17 cellular contexts compared by ENCODE assay signal in genomic region chr1:20587639-20588017, GRCh38. TPM values are rescaled to one million over a fixed set of nuclear protein-coding genes. Genes with fewer than 3 reads are reported as not detected.
DNase-seq lines count a peak whose midpoint lies in the region; ATAC-seq, FAIRE-seq and TF ChIP-seq lines count a peak whose summit lies in the region.
"Had no signal": no experiment of that assay in that cellular context is flagged by ENCODE, and none has a peak within 500 bp of the region (broad histone marks: within the 10 kb centered on the region; RNA-seq: fewer than 3 reads in every experiment).

No MANE protein-coding gene starts in this region.

- no peak overlapping the region for H3K27ac Mint-ChIP-seq in T-helper 2 cell treated with Interferon-gamma antibody and Interleukin-4, amounts not matched to agents 5 μg/mL and 100 μg/mL, for 36 hours

- no peaks in the 10 kb centered on the region for H3K27me3 ChIP-seq in bronchial epithelial cell (ENCODE audit: control insufficient read depth, insufficient read depth, low read length)
- H3K27me3 ChIP-seq: cardiac muscle cell had no signal

- H3K36me3 Mint-ChIP-seq in T-helper 2 cell treated with Interferon-gamma antibody and Interleukin-4, amounts not matched to agents 5 μg/mL and 100 μg/mL, for 36 hours (ENCODE audit: low read depth): no peaks in the 10 kb centered on the region

- H3K4me3 ChIP-seq in bronchial epithelial cell (ENCODE audit: low read depth, low read length): no peak overlapping the region
- H3K4me3 ChIP-seq: cardiac muscle cell, pancreas, upper lobe of left lung had no signal

- peaks cover 7% of the 10 kb centered on the region for H3K4me1 Mint-ChIP-seq in T-helper 2 cell treated with Interferon-gamma antibody and Interleukin-4, amounts not matched to agents 5 μg/mL and 100 μg/mL, for 36 hours (ENCODE audit: low read depth)

- peak; percentile 42 for FAIRE-seq in HTR-8/SVneo (lab: Jason Lieb, UNC)
- peak; percentile 43 for FAIRE-seq in bronchial epithelial cell (lab: Jason Lieb, UNC)
- FAIRE-seq: endothelial cell of umbilical vein, pancreas had no signal

- H3K36me3 ChIP-seq in bronchial epithelial cell (ENCODE audit: control insufficient read depth, insufficient read depth, low read length): no peaks in the 10 kb centered on the region
- H3K36me3 ChIP-seq: cardiac muscle cell, pancreas, upper lobe of left lung had no signal

- peaks cover 47% of the 10 kb centered on the region for H3K27me3 Mint-ChIP-seq in T-helper 2 cell treated with Interferon-gamma antibody and Interleukin-4, amounts not matched to agents 5 μg/mL and 100 μg/mL, for 36 hours (ENCODE audit: low read depth)

- ATAC-seq in left ventricle myocardium superior: peak; percentile 62

- H3K4me3 Mint-ChIP-seq in T-helper 2 cell treated with Interferon-gamma antibody and Interleukin-4, amounts not matched to agents 5 μg/mL and 100 μg/mL, for 36 hours: no peak overlapping the region

- DNase-seq in A172 (ENCODE audit: low spot score) (peak; percentile 63), HTR-8/SVneo (ENCODE audit: insufficient read length, low spot score) (no peak), bronchial epithelial cell (ENCODE audit: low read depth) (peak; percentile 41), left ventricle myocardium superior (no peak), NCI-H1694 treated with DMSO at 0.1 percent for 48 hours (lab: John Stamatoyannopoulos, UW) (no peak), islet precursor cell (no peak), medulla oblongata (ENCODE audit: extremely low spot score) (no peak)
- DNase-seq in T-helper 2 cell treated with Interferon-gamma antibody and Interleukin-4, amounts not matched to agents 5 μg/mL and 100 μg/mL, for 36 hours (ENCODE audit: low spot score): no peak
- DNase-seq: activated naive CD4-positive, alpha-beta T cell treated with Interleukin-2 at 50 U/mL for 16 hours; Calu3; midbrain; NCI-H1694; NCI-H69; pancreas; upper lobe of left lung had no signal

- intact Hi-C loops in left ventricle myocardium superior (cut with micrococcal nuclease): no loop called here

- TF ChIP-seq CTCF in bronchial epithelial cell (IDR thresholded peaks at IDR 0.05; ENCODE audit: insufficient read depth, low read length, severe bottlenecking): no peak

- H3K9me3 Mint-ChIP-seq in T-helper 2 cell treated with Interferon-gamma antibody and Interleukin-4, amounts not matched to agents 5 μg/mL and 100 μg/mL, for 36 hours: no peaks in the 10 kb centered on the region

RNA-seq across cellular contexts. Expression of gene CDA, which starts 1.3 kb away (rescaled TPM):
- 0.19 and 0.96 TPM in 2 replicates for total RNA-seq in A172 (2014; rRNA removed; shearing (Covaris generic))
- 0.79 and 1.4 TPM in 2 replicates for total RNA-seq in bronchial epithelial cell
- 2.9 TPM for total RNA-seq in left ventricle myocardium superior
- total RNA-seq: cardiac muscle cell had no signal

RNA-seq across cellular contexts. Expression of gene FAM43B, which starts 35.3 kb away (rescaled TPM):
- total RNA-seq in A172 (2014; rRNA removed; shearing (Covaris generic)): 0.09 and 0.12 TPM in 2 replicates
- total RNA-seq in bronchial epithelial cell (not detected in 2 replicates), left ventricle myocardium superior (2.5 TPM)
- total RNA-seq: Calu3, endothelial cell of umbilical vein had no signal

RNA-seq across cellular contexts. Expression of gene PINK1, which starts 45.6 kb away (rescaled TPM):
- 44.8 and 57.9 TPM in 2 replicates for total RNA-seq in A172 (2014; rRNA removed; shearing (Covaris generic))
- total RNA-seq in bronchial epithelial cell (61.1 and 73.0 TPM in 2 replicates), left ventricle myocardium superior (261 TPM)

Comparison
In these comparisons a context has a peak if more than half of its experiments do, and no peak if none do; other contexts are left out.
1. DNase-seq: peak in A172 (single experiment) and bronchial epithelial cell (single experiment); none in HTR-8/SVneo (single experiment), left ventricle myocardium superior (single experiment), NCI-H1694 treated with DMSO at 0.1 percent for 48 hours (single experiment), islet precursor cell (single experiment), medulla oblongata (single experiment) and T-helper 2 cell treated with Interferon-gamma antibody and Interleukin-4, amounts not matched to agents 5 μg/mL and 100 μg/mL, for 36 hours (single experiment).